ENCODE assay signal across 10 cellular contexts in the genomic region with DNA sequence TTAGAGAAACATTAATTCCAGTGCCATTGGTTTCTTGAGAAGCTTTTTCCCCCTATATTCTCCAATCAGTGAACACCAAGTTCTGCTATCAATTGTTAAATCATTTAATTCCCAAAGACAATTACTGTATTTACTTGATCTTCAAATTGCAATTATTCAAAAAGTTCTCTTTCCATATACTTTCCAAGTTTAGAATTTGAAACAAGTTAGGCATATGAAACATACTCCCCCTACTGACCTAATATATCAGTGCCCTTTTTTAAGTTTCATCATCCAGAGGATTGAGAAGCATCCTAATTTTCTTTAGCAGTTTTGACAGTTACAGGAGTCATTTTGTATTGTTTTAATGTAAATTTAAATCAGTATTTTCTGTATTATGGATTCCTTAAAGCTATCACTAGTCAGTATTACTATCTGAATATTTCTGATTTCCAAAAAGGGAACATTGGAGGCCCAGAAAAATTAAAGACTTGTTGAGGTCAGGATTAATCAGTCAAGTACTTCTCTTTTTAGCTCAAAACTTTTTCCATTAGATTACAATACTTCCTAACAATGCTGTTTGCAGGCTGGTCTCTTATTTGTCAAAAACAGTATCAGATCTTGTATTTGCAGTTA. TPM values are rescaled to one million over a fixed set of nuclear protein-coding genes. Genes with fewer than 3 reads are reported as not detected.
A peak's percentile ranks its signal among the peaks of the same experiment; 100 is the strongest.
DNase-seq lines count a peak whose midpoint lies in the region; ATAC-seq, FAIRE-seq and TF ChIP-seq lines count a peak whose summit lies in the region.
"Had no signal": no experiment of that assay in that cellular context is flagged by ENCODE, and none has a peak within 500 bp of the region (broad histone marks: within the 10 kb centered on the region; RNA-seq: fewer than 3 reads in every experiment).

No MANE protein-coding gene starts in this region.

- H3K36me3 Mint-ChIP-seq in stimulated activated naive B cell treated with anti-CD40 and anti-IgM and Interleukin-4, amounts not matched to agents 10 μg/mL and 1 μg/mL and 100 μg/mL, for 72 hours = peaks cover 1 to 3% of the 10 kb centered on the region in 2 donors

- intact Hi-C loops in vagina (cut with DNase I) = no loop called here

- H3K27ac Mint-ChIP-seq in stimulated activated naive B cell treated with anti-CD40 and anti-IgM and Interleukin-4, amounts not matched to agents 10 μg/mL and 1 μg/mL and 100 μg/mL, for 72 hours = no peak overlapping the region
- H3K27ac Mint-ChIP-seq: T-helper 2 cell treated with Interferon-gamma antibody and Interleukin-4, amounts not matched to agents 5 μg/mL and 100 μg/mL, for 36 hours had no signal

- TF ChIP-seq CTCF in AG04449 (IDR thresholded peaks at IDR 0.05; ENCODE audit: insufficient read depth, low read length, missing control alignments) (peak; percentile 35), fibroblast of villous mesenchyme (IDR thresholded peaks at IDR 0.05; ENCODE audit: insufficient read depth, low read depth, low read length) (peak; percentile 70), vagina (IDR thresholded peaks at IDR 0.05) (peak in 1 of 3 experiments; percentile 24)

- H3K4me3 ChIP-seq in AG04449 (ENCODE audit: low read depth, low read length) (no peak overlapping the region), fibroblast of villous mesenchyme (ENCODE audit: low read depth, low read length) (no peak overlapping the region), vagina (no peak overlapping the region)
- H3K4me3 ChIP-seq: lung had no signal

- H3K27me3 ChIP-seq in vagina = no peaks in the 10 kb centered on the region

- H3K4me1 ChIP-seq in vagina = no peaks in the 10 kb centered on the region

- H3K4me1 Mint-ChIP-seq in stimulated activated naive B cell treated with anti-CD40 and anti-IgM and Interleukin-4, amounts not matched to agents 10 μg/mL and 1 μg/mL and 100 μg/mL, for 72 hours = peaks cover 0 to 3% of the 10 kb centered on the region in 2 donors

- in situ Hi-C loops in SK-MEL-5 (cut with HindIII; ENCODE audit: low pct_unique_long_range_greater_than_20kb, low sequenced_read_pairs) = no loop called here

- H3K9me3 Mint-ChIP-seq in stimulated activated naive B cell treated with anti-CD40 and anti-IgM and Interleukin-4, amounts not matched to agents 10 μg/mL and 1 μg/mL and 100 μg/mL, for 72 hours = no peaks in the 10 kb centered on the region
- H3K9me3 Mint-ChIP-seq: T-helper 2 cell treated with Interferon-gamma antibody and Interleukin-4, amounts not matched to agents 5 μg/mL and 100 μg/mL, for 36 hours had no signal

- DNase-seq in AG04449 (ENCODE audit: low read depth, low spot score) (no peak), GM18507 (ENCODE audit: extremely low spot score, insufficient read length, low read depth) (no peak), SK-MEL-5 (ENCODE audit: low read depth, low spot score) (peak; percentile 54), fibroblast of villous mesenchyme (ENCODE audit: low read depth) (peak; percentile 46), vagina (ENCODE audit: extremely low spot score in 2 of 2) (no peak)
- no peak for DNase-seq in stimulated activated naive B cell treated with anti-CD40 and anti-IgM and Interleukin-4, amounts not matched to agents 10 μg/mL and 1 μg/mL and 100 μg/mL, for 72 hours
- no peak for DNase-seq in stimulated activated naive CD4-positive, alpha-beta T cell treated with Interleukin-2 at 50 U/mL for 16 hours (lab: John Stamatoyannopoulos, UW)

- POLR2A ChIA-PET in AG04449 (lab: Yijun Ruan, JAX) = no interaction called here

- CTCF ChIA-PET in AG04449 (lab: Yijun Ruan, JAX) = interaction anchor here (0.7 to 5.5 kb wide), 24 partner anchors 10 to 393 kb away, joined by 3 to 46 read pairs (median 6); a partner anchor contains a TSS

- H3K9me3 ChIP-seq in vagina = no peaks in the 10 kb centered on the region

- no peak for TF ChIP-seq POLR2A in vagina (IDR thresholded peaks at IDR 0.05)

- peak; percentile 64 for FAIRE-seq in GM18507 (lab: Jason Lieb, UNC)

- H3K27me3 Mint-ChIP-seq in stimulated activated naive B cell treated with anti-CD40 and anti-IgM and Interleukin-4, amounts not matched to agents 10 μg/mL and 1 μg/mL and 100 μg/mL, for 72 hours = no peaks in the 10 kb centered on the region

- no peak overlapping the region for H3K27ac ChIP-seq in vagina

- H3K36me3 ChIP-seq in vagina = no peaks in the 10 kb centered on the region

- no peak for ATAC-seq in stimulated activated naive B cell treated with anti-CD40 and anti-IgM and Interleukin-4, amounts not matched to agents 10 μg/mL and 1 μg/mL and 100 μg/mL, for 72 hours (replicated peaks)
- ATAC-seq in HG03025 (IDR thresholded peaks at IDR 0.05; ENCODE audit: low FRiP score, unreplicated experiment) = no peak

- no peak overlapping the region for H3K4me3 Mint-ChIP-seq in stimulated activated naive B cell treated with anti-CD40 and anti-IgM and Interleukin-4, amounts not matched to agents 10 μg/mL and 1 μg/mL and 100 μg/mL, for 72 hours
- H3K4me3 Mint-ChIP-seq: T-helper 2 cell treated with Interferon-gamma antibody and Interleukin-4, amounts not matched to agents 5 μg/mL and 100 μg/mL, for 36 hours had no signal

RNA-seq across cellular contexts. Expression of a gene that starts 16.3 kb away (rescaled TPM):
- 0.11 and 0.16 TPM in 2 replicates for total RNA-seq in SK-MEL-5 (2014; rRNA removed; shearing (Covaris generic))
- polyA plus RNA-seq in SK-MEL-5 (2015; cell fraction: cytosol; rRNA removed) = 0.12 and 0.30 TPM in 2 replicates
- polyA plus RNA-seq in SK-MEL-5 (2015; cell fraction: nucleus; rRNA removed) = not detected in 2 replicates
- under 0.01 and 0.43 TPM in 2 replicates for total RNA-seq in fibroblast of villous mesenchyme
- not detected for total RNA-seq in vagina
- total RNA-seq: lung had no signal

RNA-seq across cellular contexts. Expression of a gene that starts 17.0 kb away (rescaled TPM):
- 71.5 and 73.8 TPM in 2 replicates for total RNA-seq in SK-MEL-5 (2014; rRNA removed; shearing (Covaris generic))
- polyA plus RNA-seq in SK-MEL-5 (2015; cell fraction: cytosol; rRNA removed) = 26.0 and 31.2 TPM in 2 replicates
- 29.6 and 41.0 TPM in 2 replicates for polyA plus RNA-seq in SK-MEL-5 (2015; cell fraction: nucleus; rRNA removed)
- total RNA-seq in fibroblast of villous mesenchyme (32.5 and 52.2 TPM in 2 replicates), vagina (15.5 TPM)

RNA-seq across cellular contexts. Expression of a gene that starts 35.9 kb away (rescaled TPM):
- total RNA-seq in SK-MEL-5 (2014; rRNA removed; shearing (Covaris generic)) = 9.0 and 9.4 TPM in 2 replicates
- polyA plus RNA-seq in SK-MEL-5 (2015; cell fraction: cytosol; rRNA removed) = 15.0 TPM in 2 replicates
- polyA plus RNA-seq in SK-MEL-5 (2015; cell fraction: nucleus; rRNA removed) = 80.9 and 81.2 TPM in 2 replicates
- total RNA-seq in fibroblast of villous mesenchyme (4.2 and 7.8 TPM in 2 replicates), vagina (4.7 TPM)

Comparison
In these comparisons a context has a peak if more than half of its experiments do, and no peak if none do; other contexts are left out.
1. DNase-seq: peak in SK-MEL-5 (single experiment) and fibroblast of villous mesenchyme (single experiment); none in AG04449 (single experiment), GM18507 (single experiment), vagina (0 of 2), stimulated activated naive B cell treated with anti-CD40 and anti-IgM and Interleukin-4, amounts not matched to agents 10 μg/mL and 1 μg/mL and 100 μg/mL, for 72 hours (single experiment) and stimulated activated naive CD4-positive, alpha-beta T cell treated with Interleukin-2 at 50 U/mL for 16 hours (single experiment).